In genomic region chr7:105985250-105985649, GRCh38 we compare ENCODE assay signal across 1 cellular context.
TF ChIP-seq lines count a peak whose summit lies in the region.

No MANE protein-coding gene starts in this region.

TF ChIP-seq in WTC11, 78 proteins besides CTCF, POLR2A, EP300 and RAD21 (continued from another document):
- TF ChIP-seq USF2 (CRISPR knock-in tag; IDR thresholded peaks at IDR 0.05) (no peak), CDX4 (CRISPR knock-in tag; IDR thresholded peaks at IDR 0.05; ENCODE audit: borderline replicate concordance) (no peak), FOXJ3 (CRISPR knock-in tag; IDR thresholded peaks at IDR 0.05; ENCODE audit: borderline replicate concordance) (no peak), E2F5 (CRISPR knock-in tag; IDR thresholded peaks at IDR 0.05) (no peak), NR2C2 (CRISPR knock-in tag; IDR thresholded peaks at IDR 0.05) (no peak), JUN (CRISPR knock-in tag; IDR thresholded peaks at IDR 0.05) (no peak), TEAD4 (CRISPR knock-in tag; IDR thresholded peaks at IDR 0.05) (no peak), MYBL2 (CRISPR knock-in tag; IDR thresholded peaks at IDR 0.05) (no peak)
